13 cellular contexts compared by ENCODE assay signal in the genomic region with DNA sequence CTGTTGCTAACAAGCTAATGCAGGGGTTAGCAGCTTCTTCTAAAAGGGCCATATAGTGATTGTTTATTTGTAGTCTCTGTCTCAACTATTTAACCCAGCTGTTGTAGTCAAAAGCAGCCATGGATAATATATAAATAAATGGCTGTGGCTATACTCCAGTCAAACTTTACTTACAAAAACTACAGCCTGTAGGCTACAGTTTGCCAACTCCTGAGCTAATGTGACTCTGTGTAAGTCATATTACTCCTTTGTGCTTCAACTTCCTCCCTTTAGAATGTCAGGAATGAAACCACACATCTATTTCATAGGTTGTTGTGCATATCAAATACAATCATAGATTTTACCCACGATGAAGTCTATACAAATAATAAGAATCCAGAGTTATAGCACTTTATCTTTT.
"Had no signal": no experiment of that assay in that cellular context is flagged by ENCODE, and none has a peak within 500 bp of the region (broad histone marks: within the 10 kb centered on the region; RNA-seq: fewer than 3 reads in every experiment).

No MANE protein-coding gene starts in this region.

- DNase-seq: activated CD4-positive, alpha-beta T cell treated with anti-CD3 and anti-CD28 coated beads, Interleukin-2, amount 50 U/mL, for 1 hour; activated CD4-positive, CD25-positive, alpha-beta regulatory T cell; activated effector memory CD4-positive, alpha-beta T cell treated with anti-CD3 and anti-CD28 coated beads, Interleukin-2, amount 50 U/mL, for 16 hours; activated T-cell treated with anti-CD3 and anti-CD28 coated beads, Interleukin-2, amount 50 U/mL, for 1 hour; amygdala; hippocampal formation; stimulated activated CD4-positive, alpha-beta T cell treated with anti-CD3 and anti-CD28 coated beads, Interleukin-2, amount 100 ng/mL, for 24 hours; stimulated activated naive CD4-positive, alpha-beta T cell; T-helper 2 cell had no signal

- ATAC-seq: activated naive CD4-positive, alpha-beta T cell treated with anti-CD3 and anti-CD28 coated beads, Interleukin-2, amount 50 U/mL, for 72 hours had no signal

- H3K9me3 Mint-ChIP-seq: activated naive CD4-positive, alpha-beta T cell treated with anti-CD3 and anti-CD28 coated beads, Interleukin-2, amount 50 U/mL, for 72 hours had no signal

- H3K9me3 ChIP-seq: breast epithelium, right atrium auricular region, vagina had no signal

- H3K4me3 ChIP-seq: breast epithelium, right atrium auricular region, vagina had no signal

- H3K27ac Mint-ChIP-seq: activated naive CD4-positive, alpha-beta T cell treated with anti-CD3 and anti-CD28 coated beads, Interleukin-2, amount 50 U/mL, for 72 hours had no signal

- H3K27me3 ChIP-seq: breast epithelium, right atrium auricular region, vagina had no signal

- H3K27ac ChIP-seq: breast epithelium, vagina had no signal
